In genomic region chr11:78364128-78364751, GRCh38 we compare ENCODE assay signal across 21 cellular contexts. TPM values are rescaled to one million over a fixed set of nuclear protein-coding genes. Genes with fewer than 3 reads are reported as not detected.
DNase-seq lines count a peak whose midpoint lies in the region; ATAC-seq and TF ChIP-seq lines count a peak whose summit lies in the region.
"Had no signal": no experiment of that assay in that cellular context is flagged by ENCODE, and none has a peak within 500 bp of the region (broad histone marks: within the 10 kb centered on the region; RNA-seq: fewer than 3 reads in every experiment).

No MANE protein-coding gene starts in this region.

- no peak overlapping the region for H2BK12ac ChIP-seq in trophoblast cell (ENCODE audit: low read length)

- no peak overlapping the region for H4K12ac ChIP-seq in trophoblast cell (ENCODE audit: low read depth, low read length)

- H3K4me3 Mint-ChIP-seq in GM23338, result no peak overlapping the region
- H3K4me3 Mint-ChIP-seq: B cell; CD4-positive, CD25-positive, alpha-beta regulatory T cell; T-cell had no signal

- WGBS in trophoblast cell (ENCODE audit: extremely low coverage, insufficient coverage, insufficient read length), result no CpG with 5 or more reads among the region's 3 CpGs

- CTCF ChIA-PET in PC-9 (lab: Charles Lee), result interaction anchor here (0.7 kb wide), 2 partner anchors 54 to 425 kb away, joined by 3 read pairs; partner anchors contain the start of gene GAB2

- H3K23ac ChIP-seq in trophoblast cell (ENCODE audit: low read length), result no peak overlapping the region

- H3K14ac ChIP-seq in trophoblast cell (ENCODE audit: low read length), result no peak overlapping the region

- no peaks in the 10 kb centered on the region for H3K9me3 Mint-ChIP-seq in GM23338
- H3K9me3 Mint-ChIP-seq: CD4-positive, CD25-positive, alpha-beta regulatory T cell; T-cell had no signal

- POLR2A ChIA-PET in PC-9 (lab: Charles Lee; ENCODE audit: unreplicated experiment), result no interaction called here

- DNase-seq in GM23338 (ENCODE audit: low spot score), result no peak
- no peak for DNase-seq in PC-9
- no peak for DNase-seq in left lung
- DNase-seq in trophoblast cell, result no peak
- DNase-seq in T-helper 9 cell, result no peak
- DNase-seq in A172 (ENCODE audit: low spot score), result no peak
- DNase-seq: Calu3; CD4-positive, CD25-positive, alpha-beta regulatory T cell; GF-D8; MG63; NCI-H1092; NCI-H146; NCI-H2081 treated with DMSO at 0.1 percent for 48 hours; NCI-H524; T-cell had no signal

- no peak overlapping the region for H4K91ac ChIP-seq in trophoblast cell (ENCODE audit: low read depth, low read length)

- no peak overlapping the region for H2BK5ac ChIP-seq in trophoblast cell (ENCODE audit: low read depth, low read length, poor library complexity)

- H3K9me3 ChIP-seq in PC-9 (ENCODE audit: insufficient read depth, low read depth) (no peaks in the 10 kb centered on the region), left lung (no peaks in the 10 kb centered on the region), trophoblast cell (ENCODE audit: insufficient read depth, low read depth, low read length) (no peaks in the 10 kb centered on the region)
- H3K9me3 ChIP-seq: MG63 had no signal

- H3K4me2 ChIP-seq in GM23338, result no peak overlapping the region
- H3K4me2 ChIP-seq in PC-9, result peak overlapping the region; percentile 48; the same call in 1 of the 2 replicates
- H3K4me2 ChIP-seq in trophoblast cell (ENCODE audit: low read length), result no peak overlapping the region
- H3K4me2 ChIP-seq: KMS-11 had no signal

- no peak overlapping the region for H2AK5ac ChIP-seq in trophoblast cell (ENCODE audit: low read length)

- peaks cover 3% of the 10 kb centered on the region for H3K79me1 ChIP-seq in trophoblast cell (ENCODE audit: low read length)

- H3K4me3 ChIP-seq in GM23338 (no peak overlapping the region), PC-9 (no peak overlapping the region), left lung (no peak overlapping the region), trophoblast cell (ENCODE audit: low read depth, low read length) (no peak overlapping the region)
- H3K4me3 ChIP-seq: MG63 had no signal

- H3K4me1 ChIP-seq in GM23338 (ENCODE audit: insufficient read depth) (peaks cover 14% of the 10 kb centered on the region), PC-9 (replicated peaks; ENCODE audit: insufficient read depth) (peaks cover 22% of the 10 kb centered on the region), left lung (peaks cover 22 to 51% of the 10 kb centered on the region in 2 donors), trophoblast cell (ENCODE audit: control insufficient read depth in 1 of 2, insufficient read depth in 2 of 2, low read length in 2 of 2) (peaks cover 10 to 14% of the 10 kb centered on the region in 2 experiments)

- ATAC-seq in GM23338, result no peak
- no peak for ATAC-seq in left lung
- ATAC-seq in GM21367 (IDR thresholded peaks at IDR 0.05; ENCODE audit: unreplicated experiment), result no peak
- ATAC-seq: HepG2, Panc1, Right ventricle myocardium inferior, T-cell had no signal

- H3K27ac Mint-ChIP-seq in GM23338, result peak overlapping the region; percentile 58
- H3K27ac Mint-ChIP-seq: B cell; CD4-positive, CD25-positive, alpha-beta regulatory T cell; T-cell had no signal

- peaks cover 31% of the 10 kb centered on the region for H3K4me1 Mint-ChIP-seq in GM23338
- H3K4me1 Mint-ChIP-seq: CD4-positive, CD25-positive, alpha-beta regulatory T cell had no signal

- no TSS peak for BruUV-seq in PC-9 (replicated peaks; lab: Mats Ljungman, UMichigan)

- H2AFZ ChIP-seq in GM23338 (no peak overlapping the region), PC-9 (no peak overlapping the region), trophoblast cell (ENCODE audit: insufficient read depth, low read length, poor library complexity) (no peak overlapping the region)

- H3F3A ChIP-seq in GM23338 (replicated peaks; ENCODE audit: low read depth), result no peaks in the 10 kb centered on the region
- H3F3A ChIP-seq in PC-9 (ENCODE audit: insufficient read depth, low read depth), result peaks cover 19% of the 10 kb centered on the region

- H4K8ac ChIP-seq in trophoblast cell (ENCODE audit: low read depth, low read length), result no peak overlapping the region

- H3K18ac ChIP-seq in trophoblast cell (ENCODE audit: low read length), result no peak overlapping the region

- H3K9ac ChIP-seq in trophoblast cell (ENCODE audit: low read length), result no peak overlapping the region
- H3K9ac ChIP-seq: KMS-11 had no signal

- 0 out of 2 replicates have a peak overlapping the region, but pooled peaks have one; percentile 40 for H3K27ac ChIP-seq in GM23338 (ENCODE audit: low read depth)
- no peak overlapping the region; the same call in 1 of the 2 replicates for H3K27ac ChIP-seq in PC-9
- H3K27ac ChIP-seq in left lung, result peak overlapping the region; percentile 13 to 35
- peak overlapping the region; percentile 80 for H3K27ac ChIP-seq in trophoblast cell (ENCODE audit: low read depth, low read length)
- H3K27ac ChIP-seq: KMS-11 had no signal

- H3K79me2 ChIP-seq in GM23338 (replicated peaks; ENCODE audit: insufficient read depth), result no peaks in the 10 kb centered on the region
- H3K79me2 ChIP-seq in PC-9 (ENCODE audit: low read depth), result no peaks in the 10 kb centered on the region
- H3K79me2 ChIP-seq in trophoblast cell (ENCODE audit: control insufficient read depth, insufficient read depth, low read length, poor library complexity), result peaks cover 9% of the 10 kb centered on the region

- H3K4ac ChIP-seq in trophoblast cell (ENCODE audit: low read depth, low read length), result no peak overlapping the region

- no peaks in the 10 kb centered on the region for H3K36me3 Mint-ChIP-seq in GM23338 (ENCODE audit: low read depth)
- H3K36me3 Mint-ChIP-seq: CD4-positive, CD25-positive, alpha-beta regulatory T cell; T-cell had no signal

- intact Hi-C loops in PC-9 (cut with micrococcal nuclease; ENCODE audit: unreplicated experiment), result no loop called here
- intact Hi-C loops in left lung (cut with DNase I), result no loop called here

- H4K20me1 ChIP-seq in GM23338 (replicated peaks; ENCODE audit: insufficient read depth) (no peaks in the 10 kb centered on the region), PC-9 (ENCODE audit: insufficient read depth) (no peaks in the 10 kb centered on the region)

- H3K27me3 Mint-ChIP-seq in GM23338 (ENCODE audit: insufficient read depth, low read depth, poor library complexity), result no peaks in the 10 kb centered on the region
- H3K27me3 Mint-ChIP-seq: B cell had no signal

- TF ChIP-seq CTCF in GM23338 (conservative IDR thresholded peaks at IDR 0.05; ENCODE audit: low read depth in 2 of 2), result no peak
- TF ChIP-seq CTCF in PC-9 (conservative IDR thresholded peaks at IDR 0.05), result no peak
- no peak for TF ChIP-seq CTCF in left lung (IDR thresholded peaks at IDR 0.05)

- H2BK120ac ChIP-seq in trophoblast cell (ENCODE audit: insufficient read depth, low read length, poor library complexity), result no peak overlapping the region

- H3K36me3 ChIP-seq in GM23338 (ENCODE audit: insufficient read depth) (no peaks in the 10 kb centered on the region), PC-9 (ENCODE audit: low read depth) (no peaks in the 10 kb centered on the region), left lung (no peaks in the 10 kb centered on the region), trophoblast cell (ENCODE audit: control insufficient read depth in 1 of 2, insufficient read depth in 2 of 2, low read length in 2 of 2) (no peaks in the 10 kb centered on the region)
- H3K36me3 ChIP-seq: MG63 had no signal

- H3K27me3 ChIP-seq in GM23338 (ENCODE audit: insufficient read depth) (no peaks in the 10 kb centered on the region), PC-9 (ENCODE audit: insufficient read depth, low read depth) (no peaks in the 10 kb centered on the region), left lung (no peaks in the 10 kb centered on the region), trophoblast cell (ENCODE audit: insufficient read depth, low read length) (no peaks in the 10 kb centered on the region)

- H3K9me2 ChIP-seq in GM23338 (ENCODE audit: insufficient read depth), result no peaks in the 10 kb centered on the region
- no peaks in the 10 kb centered on the region for H3K9me2 ChIP-seq in PC-9 (ENCODE audit: insufficient read depth)

TF ChIP-seq in GM23338, 12 proteins besides CTCF, POLR2A, EP300 and RAD21 (continues in another document):
- no peak for TF ChIP-seq ZNF331 (CRISPR knock-in tag; IDR thresholded peaks at IDR 0.05; ENCODE audit: low read depth)
- TF ChIP-seq EZH2phosphoT487 (IDR thresholded peaks at IDR 0.05; ENCODE audit: unreplicated experiment), result no peak
- no peak for TF ChIP-seq ZNF114 (CRISPR knock-in tag; IDR thresholded peaks at IDR 0.05)

RNA-seq across cellular contexts. Expression of gene GAB2, which starts 53.4 kb away (rescaled TPM):
- total RNA-seq in GM23338 (2014; rRNA removed; shearing (Covaris generic)), result 6.9 and 10.8 TPM in 2 replicates
- 2.0 and 2.5 TPM in 2 replicates for polyA plus RNA-seq in GM23338 (2016; fragmentation: Nextera tagmentation; extraction: Ambion mirVana)
- total RNA-seq in PC-9 (2021), result 17.5 and 25.7 TPM in 2 replicates
- 10 to 100 TPM; 43.8 to 59.6 TPM for total RNA-seq in left lung
- polyA plus RNA-seq in trophoblast cell (2013), result 105 and 110 TPM in 2 replicates
- total RNA-seq in A172 (2014; rRNA removed; shearing (Covaris generic)), result 12.1 and 18.3 TPM in 2 replicates
